ENCODE assay signal across 1 cellular context in genomic region chr16:50467943-50468748, GRCh38.
TF ChIP-seq lines count a peak whose summit lies in the region.

No MANE protein-coding gene starts in this region.

TF ChIP-seq in K562, 482 proteins besides CTCF, POLR2A, EP300 and RAD21 (continued from another document and continues in another):
- TF ChIP-seq ARNT (IDR thresholded peaks at IDR 0.05) (no peak), OTX1 (CRISPR knock-in tag; IDR thresholded peaks at IDR 0.05) (no peak), KLF1 (tag; IDR thresholded peaks at IDR 0.05) (no peak), RBM39 (optimal IDR thresholded peaks at IDR 0.05; ENCODE audit: low read depth, low read length) (no peak), CLOCK (CRISPR knock-in tag; IDR thresholded peaks at IDR 0.05; ENCODE audit: borderline replicate concordance) (no peak), COPS2 (conservative IDR thresholded peaks at IDR 0.05) (no peak), ZBTB17 (CRISPR knock-in tag; IDR thresholded peaks at IDR 0.05) (no peak), MAFF (IDR thresholded peaks at IDR 0.05; ENCODE audit: low read length) (no peak), L3MBTL2 (IDR thresholded peaks at IDR 0.05) (0 out of 2 replicates have a peak, but pooled peaks have one; percentile 17), ZNF197 (CRISPR knock-in tag; IDR thresholded peaks at IDR 0.05; ENCODE audit: low read depth) (no peak), RFX7 (CRISPR knock-in tag; IDR thresholded peaks at IDR 0.05) (no peak), EZH2 (IDR thresholded peaks at IDR 0.05; ENCODE audit: borderline replicate concordance, low read depth, low read length) (no peak), MLLT1 (IDR thresholded peaks at IDR 0.05) (no peak), MCM7 (IDR thresholded peaks at IDR 0.05) (no peak), TCF7L2 (IDR thresholded peaks at IDR 0.05; ENCODE audit: low read depth, low read length) (peak; percentile 77), ZBTB7A (IDR thresholded peaks at IDR 0.05; ENCODE audit: borderline replicate concordance, control insufficient read depth, low read depth, low read length) (peak; percentile 21; the same call in 1 of the 2 replicates), GTF2A2 (tag; IDR thresholded peaks at IDR 0.05) (no peak), RREB1 (CRISPR knock-in tag; IDR thresholded peaks at IDR 0.05) (no peak), POLR2G (IDR thresholded peaks at IDR 0.05; ENCODE audit: low read depth, low read length) (peak; percentile 55), BMI1 (IDR thresholded peaks at IDR 0.05; ENCODE audit: low read length) (no peak), SMAD3 (CRISPR knock-in tag; conservative IDR thresholded peaks at IDR 0.05) (no peak), KAT8 (IDR thresholded peaks at IDR 0.05; ENCODE audit: low read depth) (no peak), ZNF124 (CRISPR knock-in tag; IDR thresholded peaks at IDR 0.05) (no peak), CC2D1A (IDR thresholded peaks at IDR 0.05) (no peak), NR1H2 (CRISPR knock-in tag; IDR thresholded peaks at IDR 0.05) (no peak), ZKSCAN8 (CRISPR knock-in tag; IDR thresholded peaks at IDR 0.05) (no peak), ZBTB1 (CRISPR knock-in tag; IDR thresholded peaks at IDR 0.05; ENCODE audit: borderline replicate concordance, low read depth) (no peak), GATAD2A (IDR thresholded peaks at IDR 0.05) (no peak), CGGBP1 (CRISPR knock-in tag; IDR thresholded peaks at IDR 0.05) (no peak), DACH1 (IDR thresholded peaks at IDR 0.05; ENCODE audit: partially characterized antibody) (no peak), ZBTB33 (CRISPR knock-in tag; IDR thresholded peaks at IDR 0.05) (no peak), HDAC2 (IDR thresholded peaks at IDR 0.05) (no peak), EP400 (IDR thresholded peaks at IDR 0.05) (no peak), ZFX (CRISPR knock-in tag; IDR thresholded peaks at IDR 0.05) (no peak), CCAR2 (IDR thresholded peaks at IDR 0.05; ENCODE audit: low read depth, low read length) (no peak), ZNF24 (IDR thresholded peaks at IDR 0.05) (no peak), TBP (optimal IDR thresholded peaks at IDR 0.05; ENCODE audit: low read depth, low read length) (no peak), VEZF1 (CRISPR knock-in tag; IDR thresholded peaks at IDR 0.05) (peak; percentile 59), ZNF384 (IDR thresholded peaks at IDR 0.05; ENCODE audit: low read depth, low read length) (no peak), RBFOX2 (IDR thresholded peaks at IDR 0.05; ENCODE audit: low read depth, low read length) (peak; percentile 45), CXXC5 (CRISPR knock-in tag; IDR thresholded peaks at IDR 0.05) (peak; percentile 59), HNRNPH1 (optimal IDR thresholded peaks at IDR 0.05; ENCODE audit: low read depth, low read length) (no peak), GABPB2 (CRISPR knock-in tag; conservative IDR thresholded peaks at IDR 0.05) (no peak), KDM1A (IDR thresholded peaks at IDR 0.05) (no peak), SETDB1 (IDR thresholded peaks at IDR 0.05; ENCODE audit: low read length) (no peak), USF2 (CRISPR knock-in tag; IDR thresholded peaks at IDR 0.05) (no peak), NFE2 (IDR thresholded peaks at IDR 0.05; ENCODE audit: low read depth) (no peak), CTCFL (IDR thresholded peaks at IDR 0.05; ENCODE audit: borderline replicate concordance, insufficient read depth, low read depth, low read length, poor library complexity, severe bottlenecking) (no peak), NRF1 (conservative IDR thresholded peaks at IDR 0.05 in 1 of 2, IDR thresholded peaks at IDR 0.05 in 1 of 2) (no peak; a peak in 1 of 4 replicates), SMAD4 (CRISPR knock-in tag; conservative IDR thresholded peaks at IDR 0.05) (0 out of 2 replicates have a peak, but pooled peaks have one; percentile 25), MNT (conservative IDR thresholded peaks at IDR 0.05) (no peak), FUS (optimal IDR thresholded peaks at IDR 0.05; ENCODE audit: low read depth, low read length) (no peak), WHSC1 (IDR thresholded peaks at IDR 0.05; ENCODE audit: low read length) (no peak)
